Comparison of ENCODE assay signal across 1 cellular context in the genomic region with DNA sequence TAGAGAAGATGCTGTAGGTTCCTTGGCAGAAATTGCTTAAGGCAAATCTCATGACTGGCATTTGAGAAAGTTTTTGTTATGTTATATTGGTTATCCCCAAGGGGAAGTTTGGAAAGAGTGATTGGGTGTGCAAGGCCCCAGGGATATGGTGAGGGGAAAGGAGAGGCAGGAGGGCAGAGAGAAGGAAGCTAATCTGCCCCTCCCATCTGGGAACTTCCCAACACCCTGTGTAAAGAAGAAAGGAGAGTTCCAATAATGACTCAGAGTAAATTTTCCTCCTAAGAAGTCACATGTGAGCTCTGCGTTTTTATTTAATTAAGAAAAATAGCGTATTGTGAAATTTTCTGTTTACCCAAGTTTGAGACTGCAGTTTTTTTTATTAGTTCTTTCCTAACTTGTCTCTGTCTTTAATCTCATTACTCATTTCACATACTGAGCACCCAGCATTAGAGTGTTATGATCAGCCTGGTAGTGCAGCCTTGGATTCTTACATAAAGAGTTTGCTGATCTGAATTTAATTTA.
TF ChIP-seq lines count a peak whose summit lies in the region.

No MANE protein-coding gene starts in this region.

TF ChIP-seq in GM12878, 131 proteins besides CTCF, POLR2A, EP300 and RAD21 (continued from another document):
- TF ChIP-seq MEF2A (IDR thresholded peaks at IDR 0.05; ENCODE audit: insufficient read depth, low read depth, low read length) (no peak), CREB1 (IDR thresholded peaks at IDR 0.05; ENCODE audit: low read depth) (no peak), NBN (IDR thresholded peaks at IDR 0.05) (no peak; the same call in 1 of the 2 replicates), ASH2L (IDR thresholded peaks at IDR 0.05; ENCODE audit: borderline replicate concordance, low read depth) (no peak), ZZZ3 (IDR thresholded peaks at IDR 0.05; ENCODE audit: control insufficient read depth, insufficient read length, low read depth) (no peak), BMI1 (IDR thresholded peaks at IDR 0.05; ENCODE audit: borderline replicate concordance) (no peak), GATAD2B (conservative IDR thresholded peaks at IDR 0.05; ENCODE audit: low read depth) (no peak), TCF12 (IDR thresholded peaks at IDR 0.05; ENCODE audit: low read depth, low read length) (peak; percentile 29; the same call in 1 of the 2 replicates), PML (IDR thresholded peaks at IDR 0.05; ENCODE audit: low read length) (no peak), YBX1 (IDR thresholded peaks at IDR 0.05) (no peak), EED (IDR thresholded peaks at IDR 0.05; ENCODE audit: low read depth) (peak; percentile 92), NR2F1 (conservative IDR thresholded peaks at IDR 0.05) (no peak), ETV6 (conservative IDR thresholded peaks at IDR 0.05 in 1 of 2, IDR thresholded peaks at IDR 0.05 in 1 of 2; ENCODE audit: borderline replicate concordance in 1 of 2, low read depth in 1 of 2) (no peak), BCL11A (IDR thresholded peaks at IDR 0.05; ENCODE audit: low read depth, low read length) (no peak), STAT3 (IDR thresholded peaks at IDR 0.05; ENCODE audit: low read depth, low read length) (no peak), SIN3A (IDR thresholded peaks at IDR 0.05; ENCODE audit: low read depth, low read length) (no peak)
- TF ChIP-seq, protein P1, sequence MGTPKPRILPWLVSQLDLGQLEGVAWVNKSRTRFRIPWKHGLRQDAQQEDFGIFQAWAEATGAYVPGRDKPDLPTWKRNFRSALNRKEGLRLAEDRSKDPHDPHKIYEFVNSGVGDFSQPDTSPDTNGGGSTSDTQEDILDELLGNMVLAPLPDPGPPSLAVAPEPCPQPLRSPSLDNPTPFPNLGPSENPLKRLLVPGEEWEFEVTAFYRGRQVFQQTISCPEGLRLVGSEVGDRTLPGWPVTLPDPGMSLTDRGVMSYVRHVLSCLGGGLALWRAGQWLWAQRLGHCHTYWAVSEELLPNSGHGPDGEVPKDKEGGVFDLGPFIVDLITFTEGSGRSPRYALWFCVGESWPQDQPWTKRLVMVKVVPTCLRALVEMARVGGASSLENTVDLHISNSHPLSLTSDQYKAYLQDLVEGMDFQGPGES (IDR thresholded peaks at IDR 0.05): no peak
- TF ChIP-seq, protein P2, sequence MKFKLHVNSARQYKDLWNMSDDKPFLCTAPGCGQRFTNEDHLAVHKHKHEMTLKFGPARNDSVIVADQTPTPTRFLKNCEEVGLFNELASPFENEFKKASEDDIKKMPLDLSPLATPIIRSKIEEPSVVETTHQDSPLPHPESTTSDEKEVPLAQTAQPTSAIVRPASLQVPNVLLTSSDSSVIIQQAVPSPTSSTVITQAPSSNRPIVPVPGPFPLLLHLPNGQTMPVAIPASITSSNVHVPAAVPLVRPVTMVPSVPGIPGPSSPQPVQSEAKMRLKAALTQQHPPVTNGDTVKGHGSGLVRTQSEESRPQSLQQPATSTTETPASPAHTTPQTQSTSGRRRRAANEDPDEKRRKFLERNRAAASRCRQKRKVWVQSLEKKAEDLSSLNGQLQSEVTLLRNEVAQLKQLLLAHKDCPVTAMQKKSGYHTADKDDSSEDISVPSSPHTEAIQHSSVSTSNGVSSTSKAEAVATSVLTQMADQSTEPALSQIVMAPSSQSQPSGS (IDR thresholded peaks at IDR 0.05; ENCODE audit: low read length): no peak
- TF ChIP-seq, protein P3, sequence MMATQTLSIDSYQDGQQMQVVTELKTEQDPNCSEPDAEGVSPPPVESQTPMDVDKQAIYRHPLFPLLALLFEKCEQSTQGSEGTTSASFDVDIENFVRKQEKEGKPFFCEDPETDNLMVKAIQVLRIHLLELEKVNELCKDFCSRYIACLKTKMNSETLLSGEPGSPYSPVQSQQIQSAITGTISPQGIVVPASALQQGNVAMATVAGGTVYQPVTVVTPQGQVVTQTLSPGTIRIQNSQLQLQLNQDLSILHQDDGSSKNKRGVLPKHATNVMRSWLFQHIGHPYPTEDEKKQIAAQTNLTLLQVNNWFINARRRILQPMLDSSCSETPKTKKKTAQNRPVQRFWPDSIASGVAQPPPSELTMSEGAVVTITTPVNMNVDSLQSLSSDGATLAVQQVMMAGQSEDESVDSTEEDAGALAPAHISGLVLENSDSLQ (IDR thresholded peaks at IDR 0.05): peak; percentile 42; the same call in 1 of the 2 replicates
- TF ChIP-seq, protein P4, sequence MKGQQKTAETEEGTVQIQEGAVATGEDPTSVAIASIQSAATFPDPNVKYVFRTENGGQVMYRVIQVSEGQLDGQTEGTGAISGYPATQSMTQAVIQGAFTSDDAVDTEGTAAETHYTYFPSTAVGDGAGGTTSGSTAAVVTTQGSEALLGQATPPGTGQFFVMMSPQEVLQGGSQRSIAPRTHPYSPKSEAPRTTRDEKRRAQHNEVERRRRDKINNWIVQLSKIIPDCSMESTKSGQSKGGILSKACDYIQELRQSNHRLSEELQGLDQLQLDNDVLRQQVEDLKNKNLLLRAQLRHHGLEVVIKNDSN (IDR thresholded peaks at IDR 0.05; ENCODE audit: borderline replicate concordance, extremely low read length, insufficient read depth, low read depth, low read length): no peak
- TF ChIP-seq, protein P5, sequence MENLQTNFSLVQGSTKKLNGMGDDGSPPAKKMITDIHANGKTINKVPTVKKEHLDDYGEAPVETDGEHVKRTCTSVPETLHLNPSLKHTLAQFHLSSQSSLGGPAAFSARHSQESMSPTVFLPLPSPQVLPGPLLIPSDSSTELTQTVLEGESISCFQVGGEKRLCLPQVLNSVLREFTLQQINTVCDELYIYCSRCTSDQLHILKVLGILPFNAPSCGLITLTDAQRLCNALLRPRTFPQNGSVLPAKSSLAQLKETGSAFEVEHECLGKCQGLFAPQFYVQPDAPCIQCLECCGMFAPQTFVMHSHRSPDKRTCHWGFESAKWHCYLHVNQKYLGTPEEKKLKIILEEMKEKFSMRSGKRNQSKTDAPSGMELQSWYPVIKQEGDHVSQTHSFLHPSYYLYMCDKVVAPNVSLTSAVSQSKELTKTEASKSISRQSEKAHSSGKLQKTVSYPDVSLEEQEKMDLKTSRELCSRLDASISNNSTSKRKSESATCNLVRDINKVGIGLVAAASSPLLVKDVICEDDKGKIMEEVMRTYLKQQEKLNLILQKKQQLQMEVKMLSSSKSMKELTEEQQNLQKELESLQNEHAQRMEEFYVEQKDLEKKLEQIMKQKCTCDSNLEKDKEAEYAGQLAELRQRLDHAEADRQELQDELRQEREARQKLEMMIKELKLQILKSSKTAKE (IDR thresholded peaks at IDR 0.05; ENCODE audit: low read depth, poor library complexity, severe bottlenecking): no peak
